11 cellular contexts compared by ENCODE assay signal in the genomic region with DNA sequence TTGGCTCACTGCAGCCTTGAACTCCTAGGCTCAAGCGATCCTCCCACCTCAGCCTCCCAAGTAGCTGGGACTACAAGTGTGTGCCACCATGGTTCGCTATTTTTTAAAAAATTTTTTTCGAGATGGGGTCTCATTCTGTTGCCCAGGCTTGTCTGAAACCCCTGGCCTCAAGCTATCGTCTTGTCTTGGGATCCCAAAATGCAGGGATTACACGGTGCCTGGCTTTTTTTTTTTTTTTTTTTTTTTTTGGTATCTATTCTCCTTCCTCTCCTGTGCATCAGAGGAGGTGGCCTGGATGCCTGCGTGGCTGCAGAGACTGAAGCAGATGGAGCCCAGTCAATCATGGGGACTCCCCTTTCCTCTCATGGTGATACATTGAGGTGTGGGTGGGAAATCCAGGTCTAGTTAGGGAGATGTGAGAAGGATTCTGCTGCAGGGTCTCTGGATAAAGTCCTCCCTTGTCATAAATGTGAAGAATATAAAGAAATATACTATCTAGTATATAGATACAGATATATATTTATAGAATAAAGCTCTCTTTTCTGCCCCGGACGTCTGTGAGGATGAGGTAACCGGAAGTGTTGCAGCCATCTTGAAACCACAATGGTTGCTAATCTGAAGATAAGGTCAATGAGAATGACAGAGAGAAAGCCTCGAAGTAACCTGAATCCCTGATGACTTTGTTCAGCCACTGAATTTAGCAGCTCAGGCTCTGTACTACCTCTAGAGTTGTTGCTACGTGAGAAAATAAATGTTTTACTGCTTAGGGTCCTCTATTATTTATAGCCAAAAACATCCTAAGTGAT. TPM values are rescaled to one million over a fixed set of nuclear protein-coding genes. Genes with fewer than 3 reads are reported as not detected.
DNase-seq lines count a peak whose midpoint lies in the region; ATAC-seq and TF ChIP-seq lines count a peak whose summit lies in the region.
"Had no signal": no experiment of that assay in that cellular context is flagged by ENCODE, and none has a peak within 500 bp of the region (broad histone marks: within the 10 kb centered on the region; RNA-seq: fewer than 3 reads in every experiment).

No MANE protein-coding gene starts in this region.

- no peak overlapping the region for H3K4me3 ChIP-seq in fibroblast of pulmonary artery (replicated peaks; ENCODE audit: low read depth, low read length)
- H3K4me3 ChIP-seq in gastroesophageal sphincter: no peak overlapping the region

- no peak overlapping the region for H3K27ac ChIP-seq in gastroesophageal sphincter

- H3K4me1 ChIP-seq in gastroesophageal sphincter: no peaks in the 10 kb centered on the region

- intact Hi-C loops in Right ventricle myocardium inferior (cut with DNase I): no loop called here

- 68 to 78% methylated on average over 8 to 11 of the region's 11 CpGs for WGBS in gastroesophageal sphincter (ENCODE audit: low coverage in 1 of 2), 2 donors

- no peak for TF ChIP-seq POLR2A in gastroesophageal sphincter (IDR thresholded peaks at IDR 0.05)

- TF ChIP-seq CTCF in fibroblast of pulmonary artery (IDR thresholded peaks at IDR 0.05; ENCODE audit: low read length, missing control alignments) (no peak), gastroesophageal sphincter (IDR thresholded peaks at IDR 0.05) (no peak)

- peak; percentile 38 for ATAC-seq in HG02884 (IDR thresholded peaks at IDR 0.05; ENCODE audit: unreplicated experiment)
- ATAC-seq in gastroesophageal sphincter: no peak
- no peak for ATAC-seq in Right ventricle myocardium inferior

- H3K9me3 ChIP-seq in gastroesophageal sphincter: no peaks in the 10 kb centered on the region

- peaks cover 6% of the 10 kb centered on the region for H3K27me3 ChIP-seq in gastroesophageal sphincter

- no peaks in the 10 kb centered on the region for H3K36me3 ChIP-seq in gastroesophageal sphincter

- no peak for TF ChIP-seq EP300 in gastroesophageal sphincter (IDR thresholded peaks at IDR 0.05)

- DNase-seq in GF-D8 (lab: John Stamatoyannopoulos, UW) (peak; percentile 77), SKM-1 (lab: John Stamatoyannopoulos, UW; ENCODE audit: unreplicated experiment) (peak; percentile 55), fibroblast of pulmonary artery (ENCODE audit: low read depth) (peak; percentile 25), Right ventricle myocardium inferior (ENCODE audit: missing footprints) (no peak), islet precursor cell (no peak), NCI-H510A treated with DMSO at 0.1 percent for 48 hours (lab: John Stamatoyannopoulos, UW) (no peak)
- DNase-seq: NCI-H2227 treated with DMSO at 0.1 percent for 48 hours had no signal

RNA-seq across cellular contexts. Expression of a gene that starts 19.5 kb away (rescaled TPM):
- total RNA-seq in gastroesophageal sphincter (under 1 TPM in 1 of 4 donors, not detected in 3; 0.04 TPM), Right ventricle myocardium inferior (not detected)
- total RNA-seq: dermis microvascular lymphatic vessel endothelial cell, neural crest cell had no signal

RNA-seq across cellular contexts. Expression of a gene that starts 30.0 kb away (rescaled TPM):
- total RNA-seq in gastroesophageal sphincter (not detected), Right ventricle myocardium inferior (not detected)
- total RNA-seq: dermis microvascular lymphatic vessel endothelial cell, neural crest cell had no signal

RNA-seq across cellular contexts. Expression of a gene that starts 38.9 kb away (rescaled TPM):
- total RNA-seq in gastroesophageal sphincter: 1,000 to 10,000 TPM; 2,239 to 3,071 (median 2,830) TPM
- 433 TPM for total RNA-seq in Right ventricle myocardium inferior

Comparison
In these comparisons a context has a peak if more than half of its experiments do, and no peak if none do; other contexts are left out.
1. DNase-seq: peak in GF-D8 (single experiment), SKM-1 (single experiment) and fibroblast of pulmonary artery (single experiment); none in Right ventricle myocardium inferior (single experiment), islet precursor cell (single experiment) and NCI-H510A treated with DMSO at 0.1 percent for 48 hours (single experiment).